ENCODE assay signal across 8 cellular contexts in the genomic region with DNA sequence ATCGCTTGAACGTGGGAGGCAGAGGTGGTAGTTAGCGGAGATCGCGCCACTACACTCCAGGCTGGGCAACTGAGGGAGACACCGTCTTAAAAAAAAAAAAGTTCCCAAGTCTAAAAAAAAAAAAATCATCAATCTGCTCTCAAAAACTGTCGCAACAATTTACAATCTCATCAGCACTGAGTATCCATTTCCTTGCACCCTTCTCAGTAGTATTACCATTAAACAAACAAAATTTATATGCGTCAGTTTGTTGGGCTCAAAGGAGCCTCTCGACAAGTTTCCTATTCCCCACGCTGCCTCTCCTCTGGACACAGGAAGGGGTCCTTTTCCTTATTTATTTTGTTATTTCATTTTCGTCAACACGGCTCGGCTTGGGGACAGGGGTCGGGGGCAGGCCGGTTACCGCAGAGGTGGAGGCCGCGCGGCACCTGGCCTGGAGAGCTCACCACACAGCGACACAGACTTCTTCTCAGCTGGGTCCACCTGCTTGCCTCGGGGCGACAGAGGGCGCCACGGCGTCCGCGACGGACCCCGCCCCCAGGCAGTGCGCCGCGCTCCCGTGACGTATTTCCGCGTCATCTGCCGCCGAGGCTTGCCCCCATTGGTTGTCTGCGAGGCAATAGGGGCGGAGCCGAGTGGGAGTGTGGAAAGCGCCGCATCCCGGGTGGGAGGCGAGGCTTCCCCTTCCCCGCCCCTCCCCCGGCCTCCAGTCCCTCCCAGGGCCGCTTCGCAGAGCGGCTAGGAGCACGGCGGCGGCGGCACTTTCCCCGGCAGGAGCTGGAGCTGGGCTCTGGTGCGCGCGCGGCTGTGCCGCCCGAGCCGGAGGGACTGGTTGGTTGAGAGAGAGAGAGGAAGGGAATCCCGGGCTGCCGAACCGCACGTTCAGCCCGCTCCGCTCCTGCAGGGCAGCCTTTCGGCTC. TPM values are rescaled to one million over a fixed set of nuclear protein-coding genes. Genes with fewer than 3 reads are reported as not detected.
DNase-seq lines count a peak whose midpoint lies in the region; ATAC-seq and TF ChIP-seq lines count a peak whose summit lies in the region.

Gene MAP2K1 (plus strand): TSS at position 709 of the 920 bp plus-strand sequence. CDS start 436 bp downstream, outside the sequence.

- TF ChIP-seq POLR2A in gastroesophageal sphincter (IDR thresholded peaks at IDR 0.05) (peak; percentile 58 to 61), suprapubic skin (IDR thresholded peaks at IDR 0.05) (no peak)

- H3K27me3 ChIP-seq in GM06990 (replicated peaks; ENCODE audit: control insufficient read depth, insufficient read depth, low read length) (no peaks in the 10 kb centered on the region), gastroesophageal sphincter (no peaks in the 10 kb centered on the region), suprapubic skin (no peaks in the 10 kb centered on the region)

- H3K9me3 Mint-ChIP-seq in activated naive CD4-positive, alpha-beta T cell treated with anti-CD3 and anti-CD28 coated beads, Interleukin-2, amount 10 ng/mL, durations not matched to agents 7 days and 5 days: no peaks in the 10 kb centered on the region

- no peaks in the 10 kb centered on the region for H3K36me3 ChIP-seq in GM06990 (ENCODE audit: control insufficient read depth, insufficient read depth, low read length)
- H3K36me3 ChIP-seq in gastroesophageal sphincter: no peaks in the 10 kb centered on the region
- no peaks in the 10 kb centered on the region for H3K36me3 ChIP-seq in suprapubic skin

- TF ChIP-seq CTCF in GM06990 (IDR thresholded peaks at IDR 0.05; ENCODE audit: insufficient read depth, low read length, poor library complexity, severe bottlenecking) (peak; percentile 88), HFF-Myc (IDR thresholded peaks at IDR 0.05; ENCODE audit: low read depth, low read length, missing control alignments) (peak; percentile 54), gastroesophageal sphincter (IDR thresholded peaks at IDR 0.05) (peak; percentile 49 to 83 (median 74)), suprapubic skin (IDR thresholded peaks at IDR 0.05) (peak; percentile 39 to 73)

- WGBS in gastroesophageal sphincter (ENCODE audit: low coverage in 1 of 2), 2 donors: 1 to 8% methylated on average over 15 of the region's 69 CpGs
- 3% methylated on average over 46 of the region's 69 CpGs for WGBS in suprapubic skin

- H3K4me1 ChIP-seq in gastroesophageal sphincter: peaks cover 0 to 45% (median 6%) of the 10 kb centered on the region in 3 donors
- peaks cover 32% of the 10 kb centered on the region for H3K4me1 ChIP-seq in suprapubic skin

- no peaks in the 10 kb centered on the region for H3K9me3 ChIP-seq in gastroesophageal sphincter
- H3K9me3 ChIP-seq in suprapubic skin: no peaks in the 10 kb centered on the region

- no peaks in the 10 kb centered on the region for H3K27me3 Mint-ChIP-seq in activated naive CD4-positive, alpha-beta T cell treated with anti-CD3 and anti-CD28 coated beads, Interleukin-2, amount 10 ng/mL, durations not matched to agents 7 days and 5 days

- H3K4me3 ChIP-seq in GM06990 (replicated peaks; ENCODE audit: low read depth, low read length) (peak within 1 kb of the TSS; percentile 89), HFF-Myc (replicated peaks; ENCODE audit: low read depth, low read length) (peak within 1 kb of the TSS; percentile 71), gastroesophageal sphincter (peak within 1 kb of the TSS; percentile 80 to 90), suprapubic skin (peak within 1 kb of the TSS; percentile 79)

- peak; percentile 98 for ATAC-seq in gastroesophageal sphincter

- CTCF ChIA-PET in activated naive CD4-positive, alpha-beta T cell treated with anti-CD3 and anti-CD28 coated beads, Interleukin-2, amount 10 ng/mL, durations not matched to agents 7 days and 5 days (lab: Charles Lee): interaction anchor here (0.7 to 4.1 kb wide), 6 partner anchors 16 to 162 kb away, joined by 3 to 60 read pairs (median 4); partner anchors contain the start of genes SNAPC5 and ZWILCH

- H3K4me1 Mint-ChIP-seq in activated naive CD4-positive, alpha-beta T cell treated with anti-CD3 and anti-CD28 coated beads, Interleukin-2, amount 10 ng/mL, durations not matched to agents 7 days and 5 days: peaks cover 49% of the 10 kb centered on the region

- TF ChIP-seq EP300 in gastroesophageal sphincter (IDR thresholded peaks at IDR 0.05) (no peak), suprapubic skin (IDR thresholded peaks at IDR 0.05) (no peak)

- peak within 1 kb of the TSS; percentile 88 to 99 (median 98) for H3K27ac ChIP-seq in gastroesophageal sphincter
- H3K27ac ChIP-seq in suprapubic skin: peak within 1 kb of the TSS; percentile 93

- H3K36me3 Mint-ChIP-seq in activated naive CD4-positive, alpha-beta T cell treated with anti-CD3 and anti-CD28 coated beads, Interleukin-2, amount 10 ng/mL, durations not matched to agents 7 days and 5 days: peaks cover 22% of the 10 kb centered on the region

- peak within 1 kb of the TSS; percentile 99 for H3K4me3 Mint-ChIP-seq in activated naive CD4-positive, alpha-beta T cell treated with anti-CD3 and anti-CD28 coated beads, Interleukin-2, amount 10 ng/mL, durations not matched to agents 7 days and 5 days

- peak; percentile 98 for DNase-seq in GM06990 (ENCODE audit: extremely low read depth, insufficient read length)
- DNase-seq in HFF-Myc (ENCODE audit: extremely low read depth, low read depth): peak; percentile 79
- peak; percentile 94 for DNase-seq in MV-4-11 (lab: John Stamatoyannopoulos, UW)
- DNase-seq in SK-N-DZ (ENCODE audit: low spot score): peak; percentile 97
- peak; percentile 99 for DNase-seq in activated naive CD4-positive, alpha-beta T cell treated with anti-CD3 and anti-CD28 coated beads, Interleukin-2, amount 10 ng/mL, durations not matched to agents 7 days and 5 days
- peak; percentile 77 to 99 (median 96) for DNase-seq in nucleus accumbens (lab: John Stamatoyannopoulos, UW)
- peak; percentile 98 to 99 for DNase-seq in suprapubic skin (ENCODE audit: low spot score in 2 of 2)

- peak within 1 kb of the TSS; percentile 99 for H3K27ac Mint-ChIP-seq in activated naive CD4-positive, alpha-beta T cell treated with anti-CD3 and anti-CD28 coated beads, Interleukin-2, amount 10 ng/mL, durations not matched to agents 7 days and 5 days

RNA-seq across cellular contexts. Expression of gene MAP2K1, which starts in this region (rescaled TPM):
- polyA plus RNA-seq in SK-N-DZ (2014; cell fraction: cytosol; rRNA removed): 22.5 and 25.2 TPM in 2 replicates
- polyA plus RNA-seq in SK-N-DZ (2014; cell fraction: nucleus; rRNA removed): 16.9 and 17.1 TPM in 2 replicates
- total RNA-seq in gastroesophageal sphincter (10 to 100 TPM; 27.7 to 47.1 (median 39.6) TPM), suprapubic skin (10 to 100 TPM; 23.6 to 31.0 (median 27.9) TPM)

Comparison
In these comparisons a context has a peak if more than half of its experiments do, and no peak if none do; other contexts are left out.
1. Peak in every context shown above with its lines: DNase-seq, ATAC-seq, H3K4me3 ChIP-seq and H3K27ac ChIP-seq.
2. POLR2A ChIP-seq: peak in gastroesophageal sphincter (2 of 2); none in suprapubic skin (0 of 2).